14 cellular contexts compared by ENCODE assay signal in the genomic region with DNA sequence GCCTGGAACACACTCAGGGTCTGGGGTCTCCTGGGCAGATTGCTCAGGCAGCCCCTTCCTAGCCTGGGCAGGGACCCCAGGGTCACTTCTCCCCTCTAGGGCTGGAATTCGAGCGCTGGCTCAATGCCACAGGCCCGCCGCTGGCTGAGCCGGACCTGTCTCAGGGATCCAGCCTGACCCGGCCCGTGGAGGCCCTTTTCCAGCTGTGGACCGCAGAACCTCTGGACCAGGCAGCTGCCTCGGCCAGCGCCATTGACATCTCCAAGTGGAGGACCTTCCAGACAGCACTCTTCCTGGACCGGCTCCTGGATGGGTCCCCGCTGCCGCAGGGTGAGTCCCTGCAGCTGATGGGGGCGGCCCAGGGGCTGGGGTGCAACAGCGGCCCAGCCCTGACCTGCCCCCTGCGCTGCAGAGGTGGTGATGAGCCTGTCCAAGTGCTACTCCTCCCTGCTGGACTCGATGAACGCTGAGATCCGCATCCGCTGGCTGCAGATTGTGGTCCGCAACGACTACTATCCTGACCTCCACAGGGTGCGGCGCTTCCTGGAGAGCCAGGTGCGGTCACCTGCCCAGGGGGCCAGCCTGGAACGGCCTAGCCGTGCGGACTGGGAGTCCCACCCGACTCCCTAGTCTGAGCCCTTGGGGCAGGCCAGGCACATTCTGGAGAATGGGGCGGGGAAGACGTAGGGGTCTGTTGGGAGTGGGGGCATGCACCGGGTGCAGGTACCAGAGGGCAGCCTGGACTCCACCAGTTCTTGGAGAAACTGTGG. TPM values are rescaled to one million over a fixed set of nuclear protein-coding genes. Genes with fewer than 3 reads are reported as not detected.
DNase-seq lines count a peak whose midpoint lies in the region; ATAC-seq, FAIRE-seq and TF ChIP-seq lines count a peak whose summit lies in the region.
"Had no signal": no experiment of that assay in that cellular context is flagged by ENCODE, and none has a peak within 500 bp of the region (broad histone marks: within the 10 kb centered on the region; RNA-seq: fewer than 3 reads in every experiment).

No MANE protein-coding gene starts in this region.

- TF ChIP-seq POLR2A in K562 (conservative IDR thresholded peaks at IDR 0.05): no peak

- FAIRE-seq in K562 (lab: Jason Lieb, UNC) (no peak), kidney (lab: Jason Lieb, UNC) (no peak)
- FAIRE-seq: H54 had no signal

- intact Hi-C loops in Right ventricle myocardium superior (cut with DNase I) (no loop called here), K562 (cut with micrococcal nuclease) (no loop called here), kidney (cut with DNase I) (no loop called here)

- H3K9ac ChIP-seq in K562 (ENCODE audit: insufficient read depth in 1 of 2, low read depth in 2 of 2, low read length in 2 of 2) (no peak overlapping the region; a peak in 1 of 4 replicates), kidney (ENCODE audit: low read length in 2 of 2) (no peak overlapping the region)

- no peaks in the 10 kb centered on the region; the same call in 1 of the 2 replicates for H4K20me1 ChIP-seq in K562 (replicated peaks; ENCODE audit: control insufficient read depth, insufficient read depth, low read length)

- no peak overlapping the region for H3K27ac ChIP-seq in right atrium auricular region
- H3K27ac ChIP-seq in K562 (ENCODE audit: extremely low read depth, low read depth, low read length): no peak overlapping the region
- H3K27ac ChIP-seq in kidney (ENCODE audit: low read depth in 2 of 2, low read length in 2 of 2): no peak overlapping the region

- POLR2A ChIA-PET in K562 (lab: Yijun Ruan, JAX): interaction anchor here (0.6 to 0.7 kb wide), 2 partner anchors 11 to 114 kb away, joined by 3 read pairs; no protein-coding TSS in a partner anchor

- TF ChIP-seq RAD21 in K562 (CRISPR knock-in tag; conservative IDR thresholded peaks at IDR 0.05 in 1 of 2, IDR thresholded peaks at IDR 0.05 in 1 of 2): no peak

- H3K9me3 ChIP-seq in right atrium auricular region (no peaks in the 10 kb centered on the region), K562 (replicated peaks; ENCODE audit: control insufficient read depth, insufficient read depth, low read depth, low read length) (no peaks in the 10 kb centered on the region), kidney (ENCODE audit: control insufficient read depth in 1 of 2, low read length in 2 of 2) (no peaks in the 10 kb centered on the region)

- H3K36me3 ChIP-seq in right atrium auricular region (peaks cover 44% of the 10 kb centered on the region), K562 (ENCODE audit: control insufficient read depth, insufficient read depth, low read length) (peaks cover 37% of the 10 kb centered on the region; the same call in 2 of the 3 replicates), kidney (ENCODE audit: control insufficient read depth in 1 of 2, insufficient read depth in 2 of 2, low read length in 2 of 2) (peaks cover 4 to 5% of the 10 kb centered on the region in 2 donors)

- no peak overlapping the region for H3K4me2 ChIP-seq in K562 (ENCODE audit: insufficient read depth, low read length)
- H3K4me2 ChIP-seq: BLaER1 treated with 17β-estradiol and CSF1 and Interleukin-3, amounts not matched to agents 10 nM and 100 nM had no signal

- peaks cover 10% of the 10 kb centered on the region for H3K79me2 ChIP-seq in K562 (ENCODE audit: control insufficient read depth, insufficient read depth, low read length)

- CTCF ChIA-PET in K562 (lab: Yijun Ruan, JAX; ENCODE audit: low intra/inter-chr PET ratio): no interaction called here

- no peak for TF ChIP-seq EP300 in K562 (IDR thresholded peaks at IDR 0.05; ENCODE audit: low read length)

- 89% methylated on average over 16 of the region's 32 CpGs for WGBS in K562 (ENCODE audit: insufficient coverage, low coverage, missing lambda C conversion rate)

- no peak for TF ChIP-seq CTCF in right atrium auricular region (IDR thresholded peaks at IDR 0.05)
- no peak for TF ChIP-seq CTCF in K562 (IDR thresholded peaks at IDR 0.05 in 2 of 3, conservative IDR thresholded peaks at IDR 0.05 in 1 of 3; ENCODE audit: insufficient read depth in 2 of 3, low read depth in 1 of 3, low read length in 3 of 3)
- TF ChIP-seq CTCF in kidney (IDR thresholded peaks at IDR 0.05; ENCODE audit: borderline replicate concordance, extremely low read depth, insufficient read depth): no peak

- DNase-seq in Right ventricle myocardium superior: peak; percentile 40
- no peak for DNase-seq in right atrium auricular region (ENCODE audit: low spot score)
- DNase-seq in K562 (ENCODE audit: extremely low read depth in 1 of 4, low spot score in 3 of 4): no peak
- peak; percentile 77 for DNase-seq in kidney
- no peak for DNase-seq in T-helper 2 cell
- DNase-seq in glomerular visceral epithelial cell (ENCODE audit: extremely low spot score): no peak
- DNase-seq: ACHN; CD4-positive, CD25-positive, alpha-beta regulatory T cell; DMS53; GF-D8 had no signal

- H3K4me3 ChIP-seq in right atrium auricular region (no peak overlapping the region), K562 (no peak overlapping the region), kidney (ENCODE audit: low read length in 2 of 2) (no peak overlapping the region)
- H3K4me3 ChIP-seq: BLaER1 treated with 17β-estradiol and CSF1 and Interleukin-3, amounts not matched to agents 10 nM and 100 nM had no signal

- no peaks in the 10 kb centered on the region for H3K27me3 ChIP-seq in right atrium auricular region
- H3K27me3 ChIP-seq in K562 (ENCODE audit: control insufficient read depth in 2 of 2, insufficient read depth in 2 of 2, low read length in 2 of 2): no peaks in the 10 kb centered on the region
- H3K27me3 ChIP-seq: BLaER1 treated with 17β-estradiol and CSF1 and Interleukin-3, amounts not matched to agents 10 nM and 100 nM had no signal

- no TSS peak for BruUV-seq in K562 (replicated peaks; lab: Mats Ljungman, UMichigan)

- H3K4me1 ChIP-seq in right atrium auricular region: peaks cover 0 to 20% of the 10 kb centered on the region in 2 donors
- peaks cover 18 to 43% of the 10 kb centered on the region in 2 experiments for H3K4me1 ChIP-seq in K562 (replicated peaks in 1 of 2; ENCODE audit: control insufficient read depth in 2 of 2, insufficient read depth in 2 of 2, low read length in 2 of 2)
- H3K4me1 ChIP-seq in kidney (ENCODE audit: control insufficient read depth in 1 of 2, insufficient read depth in 1 of 2, low read depth in 1 of 2, low read length in 2 of 2): peaks cover 0 to 7% of the 10 kb centered on the region in 2 donors

- no peak overlapping the region for H2AFZ ChIP-seq in K562 (ENCODE audit: low read depth, low read length)

- in situ Hi-C loops in K562 (cut with MboI): no loop called here

- peaks cover 8% of the 10 kb centered on the region for H3K9me1 ChIP-seq in K562 (ENCODE audit: control insufficient read depth, insufficient read depth, low read length)

- no peak for ATAC-seq in Right ventricle myocardium superior (ENCODE audit: poor library complexity)
- ATAC-seq in K562: no peak
- ATAC-seq in GM21737 (IDR thresholded peaks at IDR 0.05; ENCODE audit: unreplicated experiment): no peak
- ATAC-seq: HCT116 had no signal

RNA-seq across cellular contexts. Expression of a gene that starts 8.3 kb away (rescaled TPM):
- total RNA-seq in Right ventricle myocardium superior (89.5 TPM), right atrium auricular region (10 to 100 TPM; 62.0 to 76.3 TPM), K562 (2014; rRNA removed) (15.7 and 25.3 TPM in 2 replicates), K562 (2014; rRNA removed; fragmentation: Illumina TruSeq; extraction: Trizol) (1.7 and 2.5 TPM in 2 replicates), K562 (2015; rRNA removed; fragmentation: Illumina TruSeq; extraction: Trizol) (7.0 and 7.1 TPM in 2 replicates), K562 (2021) (38.3 and 38.7 TPM in 2 replicates), kidney (77.4 TPM)
- total RNA-seq in K562 (2011; cell fraction: chromatin; rRNA removed; ENCODE audit: low replicate concordance): 13.5 and 56.3 TPM in 2 replicates
- 37.2 and 53.2 TPM in 2 replicates for total RNA-seq in K562 (2011; cell fraction: nucleolus; rRNA removed)
- total RNA-seq in K562 (2011; cell fraction: nucleoplasm; rRNA removed): 20.7 and 21.8 TPM in 2 replicates
- polyA plus RNA-seq in K562 (2011; rRNA removed) (5.5 and 10.0 TPM in 2 replicates), K562 (2014; fragmentation: Illumina TruSeq; extraction: Trizol) (5.6 and 21.3 TPM in 2 replicates), K562 (2014; fragmentation: Nextera tagmentation; extraction: Ambion mirVana) (under 1 TPM; 0.07 to 0.45 TPM), K562 (2014; rRNA removed) (21.9 and 28.2 TPM in 2 replicates), kidney (ENCODE audit: insufficient read depth, low read depth, low replicate concordance) (65.4 TPM)
- polyA plus RNA-seq in K562 (2011; cell fraction: cytosol; rRNA removed): 12.6 and 28.4 TPM in 2 replicates
- 56.7 and 79.9 TPM in 2 replicates for polyA plus RNA-seq in K562 (2011; cell fraction: nucleus; rRNA removed)
- 21.9 and 55.2 TPM in 2 replicates for polyA plus RNA-seq in K562 (2012)
- 1.9 and 3.7 TPM in 2 replicates for polyA minus RNA-seq in K562 (2011; rRNA and poly(A)+ RNA removed)
- 29.7 and 42.0 TPM in 2 replicates for polyA minus RNA-seq in K562 (2011; cell fraction: cytosol; rRNA and poly(A)+ RNA removed)
- 17.6 and 18.4 TPM in 2 replicates for polyA minus RNA-seq in K562 (2011; cell fraction: nucleus; rRNA and poly(A)+ RNA removed)

RNA-seq across cellular contexts. Expression of a gene that starts 9.9 kb away (rescaled TPM):
- 49.7 TPM for total RNA-seq in Right ventricle myocardium superior
- total RNA-seq in right atrium auricular region: 10 to 100 TPM; 14.1 to 14.6 TPM
- total RNA-seq in K562 (2011; cell fraction: chromatin; rRNA removed; ENCODE audit: low replicate concordance): 47.6 and 128 TPM in 2 replicates
- 79.5 and 81.2 TPM in 2 replicates for total RNA-seq in K562 (2011; cell fraction: nucleolus; rRNA removed)
- total RNA-seq in K562 (2011; cell fraction: nucleoplasm; rRNA removed): 52.6 and 61.5 TPM in 2 replicates
- total RNA-seq in K562 (2014; rRNA removed): 18.6 and 24.3 TPM in 2 replicates
- 3.7 and 4.1 TPM in 2 replicates for total RNA-seq in K562 (2014; rRNA removed; fragmentation: Illumina TruSeq; extraction: Trizol)
- total RNA-seq in K562 (2015; rRNA removed; fragmentation: Illumina TruSeq; extraction: Trizol): 10.4 and 14.5 TPM in 2 replicates
- total RNA-seq in K562 (2021): 19.3 and 25.3 TPM in 2 replicates
- 8.4 and 14.0 TPM in 2 replicates for polyA plus RNA-seq in K562 (2011; rRNA removed)
- 8.3 and 17.5 TPM in 2 replicates for polyA plus RNA-seq in K562 (2011; cell fraction: cytosol; rRNA removed)
- polyA plus RNA-seq in K562 (2011; cell fraction: nucleus; rRNA removed): 81.9 and 107 TPM in 2 replicates
- polyA plus RNA-seq in K562 (2012): 11.4 and 22.7 TPM in 2 replicates
- 4.7 and 8.9 TPM in 2 replicates for polyA plus RNA-seq in K562 (2014; fragmentation: Illumina TruSeq; extraction: Trizol)
- under 1 TPM; 0.08 to 0.41 TPM for polyA plus RNA-seq in K562 (2014; fragmentation: Nextera tagmentation; extraction: Ambion mirVana)
- 26.1 and 26.8 TPM in 2 replicates for polyA plus RNA-seq in K562 (2014; rRNA removed)
- polyA minus RNA-seq in K562 (2011; rRNA and poly(A)+ RNA removed): 3.7 and 4.6 TPM in 2 replicates
- 7.4 and 9.3 TPM in 2 replicates for polyA minus RNA-seq in K562 (2011; cell fraction: cytosol; rRNA and poly(A)+ RNA removed)
- polyA minus RNA-seq in K562 (2011; cell fraction: nucleus; rRNA and poly(A)+ RNA removed): 26.9 and 33.0 TPM in 2 replicates
- total RNA-seq in kidney: 50.9 TPM
- 26.3 TPM for polyA plus RNA-seq in kidney (ENCODE audit: insufficient read depth, low read depth, low replicate concordance)

RNA-seq across cellular contexts. Expression of a gene that starts 16.5 kb away (rescaled TPM):
- total RNA-seq in Right ventricle myocardium superior (11.5 TPM), right atrium auricular region (10 to 100 TPM; 12.0 to 17.5 TPM), K562 (2014; rRNA removed) (5.1 and 5.6 TPM in 2 replicates), K562 (2014; rRNA removed; fragmentation: Illumina TruSeq; extraction: Trizol) (4.2 and 5.8 TPM in 2 replicates), K562 (2015; rRNA removed; fragmentation: Illumina TruSeq; extraction: Trizol) (3.6 and 4.3 TPM in 2 replicates), K562 (2021) (3.3 and 6.3 TPM in 2 replicates), kidney (7.0 TPM)
- 9.2 and 12.9 TPM in 2 replicates for total RNA-seq in K562 (2011; cell fraction: chromatin; rRNA removed; ENCODE audit: low replicate concordance)
- total RNA-seq in K562 (2011; cell fraction: nucleolus; rRNA removed): 7.8 and 10.5 TPM in 2 replicates
- total RNA-seq in K562 (2011; cell fraction: nucleoplasm; rRNA removed): 11.3 and 11.6 TPM in 2 replicates
- polyA plus RNA-seq in K562 (2011; rRNA removed) (7.5 and 8.1 TPM in 2 replicates), K562 (2014; fragmentation: Illumina TruSeq; extraction: Trizol) (4.1 and 4.7 TPM in 2 replicates), K562 (2014; fragmentation: Nextera tagmentation; extraction: Ambion mirVana) (1 to 10 TPM; 2.8 to 4.2 TPM), K562 (2014; rRNA removed) (4.7 and 5.4 TPM in 2 replicates), kidney (ENCODE audit: insufficient read depth, low read depth, low replicate concordance) (5.9 TPM)
- polyA plus RNA-seq in K562 (2011; cell fraction: cytosol; rRNA removed): 6.5 and 7.1 TPM in 2 replicates
- polyA plus RNA-seq in K562 (2011; cell fraction: nucleus; rRNA removed): 6.2 and 6.6 TPM in 2 replicates
- polyA plus RNA-seq in K562 (2012): 5.6 and 7.6 TPM in 2 replicates
- 4.2 and 5.7 TPM in 2 replicates for polyA minus RNA-seq in K562 (2011; rRNA and poly(A)+ RNA removed)
- 1.2 and 2.1 TPM in 2 replicates for polyA minus RNA-seq in K562 (2011; cell fraction: cytosol; rRNA and poly(A)+ RNA removed)
- polyA minus RNA-seq in K562 (2011; cell fraction: nucleus; rRNA and poly(A)+ RNA removed): 3.4 and 3.8 TPM in 2 replicates

RNA-seq across cellular contexts. Expression of a gene that starts 18.8 kb away (rescaled TPM):
- total RNA-seq in Right ventricle myocardium superior: 5.6 TPM
- total RNA-seq in right atrium auricular region: 1 to 10 TPM; 3.7 to 7.9 TPM
- 94.4 and 106 TPM in 2 replicates for total RNA-seq in K562 (2011; cell fraction: chromatin; rRNA removed; ENCODE audit: low replicate concordance)
- total RNA-seq in K562 (2011; cell fraction: nucleolus; rRNA removed): 48.0 and 49.5 TPM in 2 replicates
- total RNA-seq in K562 (2011; cell fraction: nucleoplasm; rRNA removed): 47.5 and 60.0 TPM in 2 replicates
- total RNA-seq in K562 (2014; rRNA removed): 7.7 and 8.2 TPM in 2 replicates
- 4.4 and 6.4 TPM in 2 replicates for total RNA-seq in K562 (2014; rRNA removed; fragmentation: Illumina TruSeq; extraction: Trizol)
- 10.7 and 12.3 TPM in 2 replicates for total RNA-seq in K562 (2015; rRNA removed; fragmentation: Illumina TruSeq; extraction: Trizol)
- total RNA-seq in K562 (2021): 15.1 and 16.0 TPM in 2 replicates
- 13.0 and 18.7 TPM in 2 replicates for polyA plus RNA-seq in K562 (2011; rRNA removed)
- polyA plus RNA-seq in K562 (2011; cell fraction: cytosol; rRNA removed): 13.4 and 18.3 TPM in 2 replicates
- 66.3 and 91.6 TPM in 2 replicates for polyA plus RNA-seq in K562 (2011; cell fraction: nucleus; rRNA removed)
- 12.3 and 19.9 TPM in 2 replicates for polyA plus RNA-seq in K562 (2012)
- 12.4 and 13.8 TPM in 2 replicates for polyA plus RNA-seq in K562 (2014; fragmentation: Illumina TruSeq; extraction: Trizol)
- polyA plus RNA-seq in K562 (2014; fragmentation: Nextera tagmentation; extraction: Ambion mirVana): under 1 TPM; 0.75 to 0.87 TPM
- 11.7 and 11.9 TPM in 2 replicates for polyA plus RNA-seq in K562 (2014; rRNA removed)
- 22.6 and 23.1 TPM in 2 replicates for polyA minus RNA-seq in K562 (2011; rRNA and poly(A)+ RNA removed)
- 9.9 and 13.2 TPM in 2 replicates for polyA minus RNA-seq in K562 (2011; cell fraction: cytosol; rRNA and poly(A)+ RNA removed)
- 34.6 and 45.8 TPM in 2 replicates for polyA minus RNA-seq in K562 (2011; cell fraction: nucleus; rRNA and poly(A)+ RNA removed)
- 22.1 TPM for total RNA-seq in kidney
- polyA plus RNA-seq in kidney (ENCODE audit: insufficient read depth, low read depth, low replicate concordance): 3.0 TPM

RNA-seq across cellular contexts. Expression of a gene that starts 48.7 kb away (rescaled TPM):
- total RNA-seq in Right ventricle myocardium superior: 2.0 TPM
- under 1 TPM; 0.56 to 0.86 TPM for total RNA-seq in right atrium auricular region
- 0.40 and 0.76 TPM in 2 replicates for total RNA-seq in K562 (2011; cell fraction: chromatin; rRNA removed; ENCODE audit: low replicate concordance)
- 0.50 and 0.53 TPM in 2 replicates for total RNA-seq in K562 (2011; cell fraction: nucleolus; rRNA removed)
- 0.73 TPM in 1 of 2 replicates, not detected in the other for total RNA-seq in K562 (2011; cell fraction: nucleoplasm; rRNA removed)
- 0.50 TPM in 1 of 2 replicates, not detected in the other for total RNA-seq in K562 (2014; rRNA removed)
- total RNA-seq in K562 (2014; rRNA removed; fragmentation: Illumina TruSeq; extraction: Trizol): 0.07 TPM in 1 of 2 replicates, not detected in the other
- 0.29 and 0.34 TPM in 2 replicates for total RNA-seq in K562 (2015; rRNA removed; fragmentation: Illumina TruSeq; extraction: Trizol)
- total RNA-seq in K562 (2021): 0.20 and 0.33 TPM in 2 replicates
- 0.04 and 0.19 TPM in 2 replicates for polyA plus RNA-seq in K562 (2011; rRNA removed)
- polyA plus RNA-seq in K562 (2011; cell fraction: cytosol; rRNA removed): 0.13 and 0.25 TPM in 2 replicates
- polyA plus RNA-seq in K562 (2011; cell fraction: nucleus; rRNA removed): 1.2 TPM in 2 replicates
- polyA plus RNA-seq in K562 (2012): 0.29 and 1.5 TPM in 2 replicates
- polyA plus RNA-seq in K562 (2014; fragmentation: Illumina TruSeq; extraction: Trizol): 0.08 TPM in 1 of 2 replicates, not detected in the other
- polyA plus RNA-seq in K562 (2014; fragmentation: Nextera tagmentation; extraction: Ambion mirVana): not detected
- 0.12 and 0.29 TPM in 2 replicates for polyA plus RNA-seq in K562 (2014; rRNA removed)
- polyA minus RNA-seq in K562 (2011; rRNA and poly(A)+ RNA removed): 0.11 and 0.15 TPM in 2 replicates
- polyA minus RNA-seq in K562 (2011; cell fraction: cytosol; rRNA and poly(A)+ RNA removed): not detected in 2 replicates
- 0.13 and 0.22 TPM in 2 replicates for polyA minus RNA-seq in K562 (2011; cell fraction: nucleus; rRNA and poly(A)+ RNA removed)
- 6.7 TPM for total RNA-seq in kidney
- polyA plus RNA-seq in kidney (ENCODE audit: insufficient read depth, low read depth, low replicate concordance): 1.7 TPM

Comparison
In these comparisons a context has a peak if more than half of its experiments do, and no peak if none do; other contexts are left out.
1. DNase-seq: peak in Right ventricle myocardium superior (single experiment) and kidney (single experiment); none in right atrium auricular region (single experiment), K562 (0 of 4), T-helper 2 cell (0 of 5) and glomerular visceral epithelial cell (single experiment).